1 cellular context compared by ENCODE assay signal in the genomic region with DNA sequence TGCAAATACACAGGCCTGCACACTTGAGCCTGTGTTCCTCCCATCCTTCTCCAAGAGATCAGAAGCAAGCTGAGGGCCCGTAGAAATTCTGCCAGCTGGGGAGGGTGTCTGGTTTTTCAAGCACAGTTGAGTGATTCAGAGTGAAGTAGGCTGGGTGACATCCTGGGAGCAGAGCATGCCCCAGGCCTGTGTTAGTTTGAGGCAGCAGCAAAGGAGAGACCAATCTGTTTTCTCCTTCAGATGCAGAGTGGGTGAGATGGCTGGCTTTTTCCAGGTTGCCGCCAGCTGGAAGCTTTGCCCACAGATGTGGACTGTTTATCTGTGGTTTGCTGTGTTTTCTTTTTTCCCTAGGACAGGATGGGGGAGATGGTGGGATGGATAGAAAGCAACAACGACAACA.
TF ChIP-seq lines count a peak whose summit lies in the region.

No MANE protein-coding gene starts in this region.

TF ChIP-seq in SK-N-SH treated with all-trans-retinoic acid at 6 μM for 48 hours, 23 proteins besides CTCF, POLR2A, EP300 and RAD21 (continued from another document):
- no peak for TF ChIP-seq SNAI2 (CRISPR knock-in tag; IDR thresholded peaks at IDR 0.05)
